8 cellular contexts compared by ENCODE assay signal in the genomic region with DNA sequence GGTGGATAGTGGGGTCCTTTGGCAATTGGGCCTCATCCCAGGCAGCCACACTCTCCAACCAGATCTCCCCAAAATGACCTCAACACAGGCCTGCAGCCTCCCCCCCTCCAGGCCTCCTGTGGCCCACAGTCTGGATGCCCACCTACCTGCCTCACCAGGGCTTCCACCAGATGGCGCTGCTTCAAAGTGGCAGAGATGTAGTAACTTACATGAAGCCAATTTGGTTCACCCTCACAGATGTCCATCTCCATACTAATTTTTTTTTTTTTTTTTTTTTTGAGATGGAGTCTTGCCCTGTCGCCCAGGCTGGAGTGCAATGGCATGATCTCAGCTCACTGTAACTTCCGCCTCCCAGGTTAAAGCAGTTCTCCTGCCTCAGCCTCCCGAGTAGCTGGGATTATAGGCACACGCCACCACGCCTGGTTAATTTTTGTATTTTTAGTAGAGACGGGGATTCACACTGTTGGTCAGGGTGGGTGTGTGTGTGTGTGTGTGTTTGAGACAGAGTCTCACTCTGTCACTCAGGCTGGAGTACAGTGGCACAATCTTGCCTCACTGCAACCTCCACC. TPM values are rescaled to one million over a fixed set of nuclear protein-coding genes. Genes with fewer than 3 reads are reported as not detected.
A peak's percentile ranks its signal among the peaks of the same experiment; 100 is the strongest.
DNase-seq lines count a peak whose midpoint lies in the region; TF ChIP-seq lines count a peak whose summit lies in the region.
"Not testable (repeated sequence)": the region's sequence is repeated elsewhere in the genome, so short reads cannot be mapped to it uniquely, and the experiment has no call there.

No MANE protein-coding gene starts in this region.

- H3K27ac Mint-ChIP-seq in endodermal cell = not testable (repeated sequence)

- H3K4me1 ChIP-seq in SJCRH30; endodermal cell (ENCODE audit: control insufficient read depth, insufficient read depth, low read length): not testable (repeated sequence)

- TF ChIP-seq CTCF in AG04450 (IDR thresholded peaks at IDR 0.05; ENCODE audit: low read depth, low read length) (peak; percentile 82), endodermal cell (conservative IDR thresholded peaks at IDR 0.05) (peak; percentile 90), lower leg skin (IDR thresholded peaks at IDR 0.05) (peak in 1 of 3 donors; percentile 62)

- H3K27me3 ChIP-seq in AG04450 (ENCODE audit: control insufficient read depth, insufficient read depth, low read length); SJCRH30; endodermal cell (ENCODE audit: control insufficient read depth, insufficient read depth, low read length, poor library complexity, severe bottlenecking): not testable (repeated sequence)

- H3K27ac ChIP-seq in AG04450 (ENCODE audit: low read depth, low read length); SJCRH30; endodermal cell (ENCODE audit: low read depth, low read length): not testable (repeated sequence)

- WGBS in endodermal cell (ENCODE audit: insufficient coverage in 1 of 2, insufficient read length in 1 of 2), 2 experiments = 79 to 100% methylated on average over 1 to 7 of the region's 7 CpGs
- 81 to 85% methylated on average over 7 of the region's 7 CpGs for WGBS in lower leg skin, 2 donors

- not testable (repeated sequence) for H3K4me1 Mint-ChIP-seq in endodermal cell

- POLR2A ChIA-PET in AG04450 (lab: Yijun Ruan, JAX) = interaction anchor here (0.7 kb wide), 1 partner anchor 9 kb away, joined by 7 read pairs; no protein-coding TSS in a partner anchor

- H3K9ac ChIP-seq in endodermal cell (ENCODE audit: extremely low read depth, low read length, poor library complexity, severe bottlenecking) = not testable (repeated sequence)

- CTCF ChIA-PET in AG04450 (lab: Charles Lee) = interaction anchor here (0.6 to 3.9 kb wide), 11 partner anchors 11 to 1407 kb away, joined by 3 to 46 read pairs (median 6); no protein-coding TSS in a partner anchor

- not testable (repeated sequence) for DNase-seq in AG04450 (ENCODE audit: low read depth, low spot score)
- peak; percentile 78 for DNase-seq in GM19238 (ENCODE audit: insufficient read length, low spot score)
- DNase-seq in NCI-H1092 treated with DMSO at 0.1 percent for 48 hours (lab: John Stamatoyannopoulos, UW) = peak; percentile 37
- DNase-seq in SJCRH30 = peak; percentile 76 to 83
- DNase-seq in activated T-cell treated with anti-CD3 and anti-CD28 coated beads, Interleukin-2, amount 50 U/mL, for 1 hour = peak; percentile 79
- peak; percentile 95 for DNase-seq in endodermal cell
- DNase-seq in lower leg skin (ENCODE audit: low spot score in 2 of 2) = peak; percentile 68 to 95
- peak; percentile 83 for DNase-seq in stimulated activated CD4-positive, alpha-beta T cell treated with anti-CD3 and anti-CD28 coated beads, Interleukin-4, amount 100 ng/mL, for 1 hour

- not testable (repeated sequence) for TF ChIP-seq POLR2A in lower leg skin (IDR thresholded peaks at IDR 0.05)

- H3K36me3 ChIP-seq in SJCRH30 = not testable (repeated sequence)
- H3K36me3 ChIP-seq in endodermal cell (ENCODE audit: control insufficient read depth, insufficient read depth, low read length) = peaks cover 25% of the 10 kb centered on the region

- H3K4me3 ChIP-seq in AG04450 (ENCODE audit: low read depth, low read length); SJCRH30; endodermal cell (ENCODE audit: low read length); lower leg skin (ENCODE audit: low read depth, poor library complexity, severe bottlenecking): not testable (repeated sequence)

- H3K9me3 Mint-ChIP-seq in endodermal cell = not testable (repeated sequence)

- peaks cover 20% of the 10 kb centered on the region for H3K36me3 Mint-ChIP-seq in endodermal cell (ENCODE audit: low read depth)

- intact Hi-C loops in lower leg skin (cut with DNase I; ENCODE audit: low total_unique reads) = loop anchor here (10.0 kb wide), 1 partner anchor 70 kb away; no protein-coding TSS in a partner anchor

- not testable (repeated sequence) for H3K4me3 Mint-ChIP-seq in endodermal cell

- H3K9me3 ChIP-seq in AG04450 (ENCODE audit: control insufficient read depth, insufficient read depth, low read length); SJCRH30 (replicated peaks); endodermal cell (ENCODE audit: control insufficient read depth, low read length): not testable (repeated sequence)

- H3K27me3 Mint-ChIP-seq in endodermal cell (ENCODE audit: insufficient read depth) = not testable (repeated sequence)

RNA-seq across cellular contexts. Expression of gene LGMN, which starts 33.6 kb away (rescaled TPM):
- polyA plus RNA-seq in AG04450 (2011; rRNA removed) = 21.8 and 23.4 TPM in 2 replicates
- polyA minus RNA-seq in AG04450 (2011; rRNA and poly(A)+ RNA removed) = 12.8 and 14.2 TPM in 2 replicates
- 30.9 and 33.7 TPM in 2 replicates for total RNA-seq in SJCRH30 (2014; rRNA removed; shearing (Covaris generic))
- 10 to 100 TPM; 61.4 to 87.2 TPM for total RNA-seq in endodermal cell
- 69.8 TPM for polyA plus RNA-seq in endodermal cell (2013, experiment 1 of 2)
- 67.9 TPM for polyA plus RNA-seq in endodermal cell (2013, experiment 2 of 2)
- total RNA-seq in lower leg skin = 10 to 100 TPM; 36.5 to 48.0 (median 41.3) TPM
